Comparison of ENCODE assay signal across 1 cellular context in genomic region chr6:26054937-26055669, GRCh38.
TF ChIP-seq lines count a peak whose summit lies in the region.

No MANE protein-coding gene starts in this region.

TF ChIP-seq in HepG2, 621 proteins besides CTCF, POLR2A, EP300 and RAD21 (continued from another document):
- peak; percentile 68 to 79; a peak in 2 of 4 replicates for TF ChIP-seq HMGXB4 (CRISPR knock-in tag; IDR thresholded peaks at IDR 0.05; ENCODE audit: borderline replicate concordance in 1 of 2, low read depth in 1 of 2)
- TF ChIP-seq ISL2 (CRISPR knock-in tag; IDR thresholded peaks at IDR 0.05), result peak; percentile 77
- no peak for TF ChIP-seq ZNF251 (CRISPR knock-in tag; IDR thresholded peaks at IDR 0.05)
- peak; percentile 41; the same call in 1 of the 2 replicates for TF ChIP-seq CREB1 (IDR thresholded peaks at IDR 0.05)
- TF ChIP-seq CREB1 (CRISPR knock-in tag; IDR thresholded peaks at IDR 0.05), result peak; percentile 75
- TF ChIP-seq ZSCAN31 (CRISPR knock-in tag; IDR thresholded peaks at IDR 0.05; ENCODE audit: low read depth), result 0 out of 2 replicates have a peak, but pooled peaks have one; percentile 39
- 0 out of 2 replicates have a peak, but pooled peaks have one; percentile 69 for TF ChIP-seq ZNF138 (CRISPR knock-in tag; IDR thresholded peaks at IDR 0.05; ENCODE audit: low read depth)
- TF ChIP-seq ZNF740 (CRISPR knock-in tag; IDR thresholded peaks at IDR 0.05), result 0 out of 2 replicates have a peak, but pooled peaks have one; percentile 47
- TF ChIP-seq TGIF2 (CRISPR knock-in tag; IDR thresholded peaks at IDR 0.05), result peak; percentile 99
- TF ChIP-seq AHR (CRISPR knock-in tag; IDR thresholded peaks at IDR 0.05), result peak; percentile 22; the same call in 1 of the 2 replicates
- TF ChIP-seq TAF1 (CRISPR knock-in tag; IDR thresholded peaks at IDR 0.05), result peak; percentile 30; the same call in 1 of the 2 replicates
- no peak for TF ChIP-seq MIER2 (CRISPR knock-in tag; IDR thresholded peaks at IDR 0.05)
- TF ChIP-seq CSRNP1 (CRISPR knock-in tag; IDR thresholded peaks at IDR 0.05), result 0 out of 2 replicates have a peak, but pooled peaks have one; percentile 37
TF ChIP-seq in HepG2: peak in this region for 274.
